2 cellular contexts compared by ENCODE assay signal in genomic region chr11:47501095-47501494, GRCh38.
TF ChIP-seq lines count a peak whose summit lies in the region.

No MANE protein-coding gene starts in this region.

TF ChIP-seq in WTC11, 78 proteins besides CTCF, POLR2A, EP300 and RAD21:
- TF ChIP-seq CREM (CRISPR knock-in tag; IDR thresholded peaks at IDR 0.05) (no peak), FOXP4 (CRISPR knock-in tag; IDR thresholded peaks at IDR 0.05) (no peak), GABPB1 (CRISPR knock-in tag; IDR thresholded peaks at IDR 0.05) (no peak), OVOL2 (CRISPR knock-in tag; IDR thresholded peaks at IDR 0.05; ENCODE audit: borderline replicate concordance) (no peak), ATF2 (CRISPR knock-in tag; IDR thresholded peaks at IDR 0.05; ENCODE audit: borderline replicate concordance, low read depth) (no peak), ZNF416 (CRISPR knock-in tag; IDR thresholded peaks at IDR 0.05) (no peak), ETV6 (CRISPR knock-in tag; IDR thresholded peaks at IDR 0.05) (no peak), SMAD3 (CRISPR knock-in tag; IDR thresholded peaks at IDR 0.05; ENCODE audit: borderline replicate concordance) (no peak), TP53 (CRISPR knock-in tag; IDR thresholded peaks at IDR 0.05) (no peak), ZNF423 (CRISPR knock-in tag; IDR thresholded peaks at IDR 0.05) (no peak), MYBL2 (CRISPR knock-in tag; IDR thresholded peaks at IDR 0.05) (no peak), FOXJ3 (CRISPR knock-in tag; IDR thresholded peaks at IDR 0.05; ENCODE audit: borderline replicate concordance) (no peak)

TF ChIP-seq in HepG2, 621 proteins besides CTCF, POLR2A, EP300 and RAD21:
- no peak for TF ChIP-seq ZNF329 (CRISPR knock-in tag; IDR thresholded peaks at IDR 0.05; ENCODE audit: low read depth)
- TF ChIP-seq SRSF1 (optimal IDR thresholded peaks at IDR 0.05; ENCODE audit: low read depth, low read length): no peak
- TF ChIP-seq DBP (CRISPR knock-in tag; IDR thresholded peaks at IDR 0.05; ENCODE audit: not compliant biosample characterization): no peak
- TF ChIP-seq GFI1 (CRISPR knock-in tag; IDR thresholded peaks at IDR 0.05; ENCODE audit: borderline replicate concordance): no peak
- no peak for TF ChIP-seq NR2F2 (IDR thresholded peaks at IDR 0.05; ENCODE audit: borderline replicate concordance, low read depth)
- no peak for TF ChIP-seq HMGA1 (CRISPR knock-in tag; conservative IDR thresholded peaks at IDR 0.05)
- no peak for TF ChIP-seq MAF1 (CRISPR knock-in tag; IDR thresholded peaks at IDR 0.05; ENCODE audit: borderline replicate concordance)
- TF ChIP-seq HOMEZ (CRISPR knock-in tag; IDR thresholded peaks at IDR 0.05; ENCODE audit: low read depth): no peak
- no peak for TF ChIP-seq ZNF10 (CRISPR knock-in tag; IDR thresholded peaks at IDR 0.05; ENCODE audit: borderline replicate concordance, low read depth)
- no peak for TF ChIP-seq CEBPZ (IDR thresholded peaks at IDR 0.05; ENCODE audit: low read length)
- no peak for TF ChIP-seq PHB2 (IDR thresholded peaks at IDR 0.05; ENCODE audit: partially characterized antibody)
- no peak for TF ChIP-seq ZBTB25 (CRISPR knock-in tag; IDR thresholded peaks at IDR 0.05)
- no peak for TF ChIP-seq ZNF646 (CRISPR knock-in tag; IDR thresholded peaks at IDR 0.05)
- no peak for TF ChIP-seq ZMYM2 (CRISPR knock-in tag; IDR thresholded peaks at IDR 0.05)
- no peak for TF ChIP-seq NBN (conservative IDR thresholded peaks at IDR 0.05)
- TF ChIP-seq ZNF24 (IDR thresholded peaks at IDR 0.05): no peak
TF ChIP-seq in HepG2: peak in this region for 0.
